In genomic region chr3:46865034-46865507, GRCh38 we compare ENCODE assay signal across 2 cellular contexts.
TF ChIP-seq lines count a peak whose summit lies in the region.

No MANE protein-coding gene starts in this region.

TF ChIP-seq in IMR-90, 13 proteins besides CTCF, POLR2A, EP300 and RAD21:
- TF ChIP-seq MXI1 (IDR thresholded peaks at IDR 0.05; ENCODE audit: borderline replicate concordance, low read depth, low read length), result no peak
- TF ChIP-seq NFE2L2 (IDR thresholded peaks at IDR 0.05; ENCODE audit: low read depth, low read length), result no peak
- TF ChIP-seq RCOR1 (IDR thresholded peaks at IDR 0.05; ENCODE audit: insufficient replicate concordance, low read length), result no peak
- TF ChIP-seq CEBPB (IDR thresholded peaks at IDR 0.05; ENCODE audit: low read depth, low read length), result no peak
- TF ChIP-seq MAFK (IDR thresholded peaks at IDR 0.05; ENCODE audit: low read depth, low read length), result no peak
- no peak for TF ChIP-seq MAZ (IDR thresholded peaks at IDR 0.05; ENCODE audit: borderline replicate concordance, low read depth, low read length)
- no peak for TF ChIP-seq CHD1 (IDR thresholded peaks at IDR 0.05; ENCODE audit: low read depth, low read length)
- no peak for TF ChIP-seq BHLHE40 (IDR thresholded peaks at IDR 0.05; ENCODE audit: low read depth, low read length)
- TF ChIP-seq SMC3 (IDR thresholded peaks at IDR 0.05; ENCODE audit: low read depth, low read length), result no peak
- no peak for TF ChIP-seq FOS (IDR thresholded peaks at IDR 0.05; ENCODE audit: low read depth, low read length)

TF ChIP-seq in HepG2, 621 proteins besides CTCF, POLR2A, EP300 and RAD21:
- TF ChIP-seq ZNF572 (CRISPR knock-in tag; IDR thresholded peaks at IDR 0.05) (no peak), ETV6 (CRISPR knock-in tag; conservative IDR thresholded peaks at IDR 0.05) (no peak), SAFB2 (CRISPR knock-in tag; IDR thresholded peaks at IDR 0.05; ENCODE audit: borderline replicate concordance, low read depth) (no peak), WIZ (CRISPR knock-in tag; IDR thresholded peaks at IDR 0.05) (no peak), TSC22D2 (CRISPR knock-in tag; IDR thresholded peaks at IDR 0.05; ENCODE audit: borderline replicate concordance) (no peak), ZNF615 (CRISPR knock-in tag; IDR thresholded peaks at IDR 0.05; ENCODE audit: borderline replicate concordance) (no peak), HIVEP1 (CRISPR knock-in tag; IDR thresholded peaks at IDR 0.05) (no peak), RBAK (CRISPR knock-in tag; IDR thresholded peaks at IDR 0.05) (no peak), SP1 (IDR thresholded peaks at IDR 0.05) (no peak), SP1 (CRISPR knock-in tag; IDR thresholded peaks at IDR 0.05) (no peak), THAP9 (CRISPR knock-in tag; IDR thresholded peaks at IDR 0.05; ENCODE audit: borderline replicate concordance) (no peak), TMF1 (CRISPR knock-in tag; IDR thresholded peaks at IDR 0.05; ENCODE audit: low read depth) (no peak), ZNF703 (CRISPR knock-in tag; IDR thresholded peaks at IDR 0.05; ENCODE audit: borderline replicate concordance) (no peak), BCL3 (CRISPR knock-in tag; IDR thresholded peaks at IDR 0.05) (no peak), ZSCAN9 (CRISPR knock-in tag; IDR thresholded peaks at IDR 0.05; ENCODE audit: borderline replicate concordance) (no peak), CHD2 (IDR thresholded peaks at IDR 0.05; ENCODE audit: low read depth, low read length) (no peak), REL (CRISPR knock-in tag; conservative IDR thresholded peaks at IDR 0.05) (no peak)
TF ChIP-seq in HepG2: peak in this region for 0.
